Comparison of ENCODE assay signal across 8 cellular contexts in the genomic region with DNA sequence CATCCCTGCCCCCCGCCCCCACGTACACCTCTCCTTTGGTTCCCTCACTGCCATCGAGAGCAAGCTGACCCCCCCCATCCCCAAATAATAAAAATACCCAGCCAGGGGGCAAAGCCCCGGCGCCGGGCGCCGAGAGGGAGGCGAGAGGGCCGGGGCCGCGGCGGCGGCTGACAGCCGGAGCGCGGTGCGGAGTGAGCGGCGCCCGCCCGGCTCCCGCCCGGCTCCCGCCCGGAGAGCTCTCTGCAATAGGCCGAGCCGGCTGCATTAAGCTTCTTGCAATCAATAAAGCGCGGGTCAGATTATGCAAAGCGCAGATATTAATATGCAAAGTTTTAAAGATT. TPM values are rescaled to one million over a fixed set of nuclear protein-coding genes. Genes with fewer than 3 reads are reported as not detected.
DNase-seq lines count a peak whose midpoint lies in the region; ATAC-seq and TF ChIP-seq lines count a peak whose summit lies in the region.

No MANE protein-coding gene starts in this region.

- DNase-seq in NCI-H1436 (lab: John Stamatoyannopoulos, UW) (peak; percentile 95), NCI-H1436 treated with DMSO at 0.1 percent for 48 hours (lab: John Stamatoyannopoulos, UW) (no peak), RWPE1 (ENCODE audit: low spot score) (peak; percentile 41), esophagus squamous epithelium (lab: John Stamatoyannopoulos, UW) (no peak), osteoblast (ENCODE audit: insufficient read length, low spot score, missing footprints) (peak; percentile 93), 8988T (no peak), superior temporal gyrus (ENCODE audit: extremely low spot score) (no peak)

- peak overlapping the region; percentile 82 for H2AFZ ChIP-seq in osteoblast (ENCODE audit: low read length)

- H3K9me3 ChIP-seq in esophagus squamous epithelium (no peaks in the 10 kb centered on the region), osteoblast (ENCODE audit: low read depth, low read length) (no peaks in the 10 kb centered on the region)

- TF ChIP-seq POLR2A in esophagus squamous epithelium (IDR thresholded peaks at IDR 0.05) = no peak

- peaks cover 15 to 100% (median 28%) of the 10 kb centered on the region in 4 donors for H3K27me3 ChIP-seq in esophagus squamous epithelium
- peaks cover 62% of the 10 kb centered on the region for H3K27me3 ChIP-seq in osteoblast (ENCODE audit: insufficient read depth, low read length)

- CTCF ChIA-PET in RWPE1 (lab: Yijun Ruan, JAX) = interaction anchor here (0.6 to 1.4 kb wide), 9 partner anchors 9 to 115 kb away, joined by 3 to 5 read pairs (median 3); no protein-coding TSS in a partner anchor

- POLR2A ChIA-PET in RWPE1 (lab: Yijun Ruan, JAX; ENCODE audit: low non-redundant PET) = interaction anchor here (0.6 kb wide), 1 partner anchor 62 kb away, joined by 3 read pairs; no protein-coding TSS in a partner anchor

- H4K20me1 ChIP-seq in osteoblast (ENCODE audit: insufficient read depth, low read length) = no peaks in the 10 kb centered on the region

- TF ChIP-seq CTCF in RWPE1 (conservative IDR thresholded peaks at IDR 0.05; ENCODE audit: low read depth) (no peak), esophagus squamous epithelium (IDR thresholded peaks at IDR 0.05) (no peak), osteoblast (IDR thresholded peaks at IDR 0.05; ENCODE audit: extremely low read depth, low read depth, low read length) (no peak)

- no peaks in the 10 kb centered on the region for H3K79me2 ChIP-seq in osteoblast (ENCODE audit: insufficient read depth, low read length)

- no peak for ATAC-seq in HG03108 (IDR thresholded peaks at IDR 0.05; ENCODE audit: unreplicated experiment)

- H3K4me3 ChIP-seq in esophagus squamous epithelium (peak overlapping the region; percentile 22 to 69 (median 46)), osteoblast (ENCODE audit: insufficient read depth, low read length) (peak overlapping the region; percentile 66)

- intact Hi-C loops in esophagus squamous epithelium (cut with DNase I) = loop anchor here (5.0 kb wide), 1 partner anchor 44 kb away; a partner anchor contains a TSS

- H3K4me2 ChIP-seq in osteoblast (ENCODE audit: insufficient read depth, low read length) = peak overlapping the region; percentile 85

- peaks cover 0 to 22% (median 8%) of the 10 kb centered on the region in 3 donors for H3K4me1 ChIP-seq in esophagus squamous epithelium
- peaks cover 6% of the 10 kb centered on the region for H3K4me1 ChIP-seq in osteoblast (ENCODE audit: insufficient read depth, low read length)

- H3K36me3 ChIP-seq in esophagus squamous epithelium = no peaks in the 10 kb centered on the region
- no peaks in the 10 kb centered on the region for H3K36me3 ChIP-seq in osteoblast (ENCODE audit: insufficient read depth, low read length)

- WGBS in esophagus squamous epithelium, 2 donors = 0% methylated on average over 2 to 13 of the region's 31 CpGs

- no peak overlapping the region; the same call in 1 of the 2 replicates for H3K27ac ChIP-seq in RWPE1
- H3K27ac ChIP-seq in esophagus squamous epithelium = peak overlapping the region in 1 of 4 donors; percentile 44
- no peak overlapping the region for H3K27ac ChIP-seq in osteoblast (ENCODE audit: low read depth, low read length)

RNA-seq across cellular contexts. Expression of a gene that starts 40.9 kb away (rescaled TPM):
- total RNA-seq in esophagus squamous epithelium (10 to 100 TPM; 23.2 to 30.2 (median 27.8) TPM), osteoblast (19.9 and 26.2 TPM in 2 replicates)

RNA-seq across cellular contexts. Expression of a gene that starts 43.5 kb away (rescaled TPM):
- total RNA-seq in esophagus squamous epithelium (1 to 10 TPM; 3.8 to 6.3 (median 4.0) TPM), osteoblast (11.5 and 11.9 TPM in 2 replicates)

RNA-seq across cellular contexts. Expression of a gene that starts 44.4 kb away (rescaled TPM):
- total RNA-seq in esophagus squamous epithelium (under 1 TPM in 3 of 4 donors, not detected in 1; 0.18 to 0.67 (median 0.57) TPM), osteoblast (under 0.01 and 0.88 TPM in 2 replicates)

Comparison
In these comparisons a context has a peak if more than half of its experiments do, and no peak if none do; other contexts are left out.
1. DNase-seq: peak in NCI-H1436 (single experiment), RWPE1 (single experiment) and osteoblast (single experiment); none in NCI-H1436 treated with DMSO at 0.1 percent for 48 hours (single experiment), esophagus squamous epithelium (single experiment), 8988T (single experiment) and superior temporal gyrus (single experiment).